In the genomic region with DNA sequence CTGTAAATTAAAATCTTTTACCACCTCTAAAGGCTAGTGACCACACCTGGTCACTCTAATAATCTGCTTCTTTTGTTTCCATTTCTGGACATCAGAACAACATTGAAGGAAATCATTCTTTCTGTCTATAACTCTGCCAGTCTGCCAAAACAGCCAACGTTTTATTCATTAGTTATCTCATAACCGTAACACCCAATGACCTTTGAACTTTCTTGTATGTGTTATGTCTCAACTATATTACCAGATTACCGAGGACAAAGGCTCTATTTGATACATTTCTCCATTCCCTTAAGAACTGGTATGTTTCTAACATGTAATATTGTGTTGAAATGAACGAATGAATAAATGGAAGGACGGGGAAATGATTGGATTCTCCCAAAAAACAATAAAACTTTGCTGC, we compare ENCODE assay signal across 27 cellular contexts.
"Had no signal": no experiment of that assay in that cellular context is flagged by ENCODE, and none has a peak within 500 bp of the region (broad histone marks: within the 10 kb centered on the region; RNA-seq: fewer than 3 reads in every experiment).

No MANE protein-coding gene starts in this region.

- FAIRE-seq: colon, endometrium, endothelial cell of umbilical vein, frontal cortex had no signal

- ATAC-seq: effector memory CD8-positive, alpha-beta T cell; esophagus mucosa; foreskin keratinocyte; gastrocnemius medialis; gastroesophageal sphincter; heart left ventricle had no signal

- H3K4me1 ChIP-seq: colonic mucosa, esophagus muscularis mucosa, esophagus squamous epithelium, foreskin keratinocyte, gastrocnemius medialis, gastroesophageal sphincter, heart left ventricle had no signal

- H3K27ac ChIP-seq: colonic mucosa, coronary artery, dorsolateral prefrontal cortex, epithelial cell of prostate, esophagus muscularis mucosa, esophagus squamous epithelium, foreskin keratinocyte, gastrocnemius medialis, gastroesophageal sphincter, heart left ventricle had no signal

- H3K27me3 ChIP-seq: colonic mucosa, dorsolateral prefrontal cortex, esophagus muscularis mucosa, esophagus squamous epithelium, gastrocnemius medialis, gastroesophageal sphincter, heart left ventricle had no signal

- H3K9me3 ChIP-seq: colonic mucosa, esophagus muscularis mucosa, esophagus squamous epithelium, gastrocnemius medialis, gastroesophageal sphincter, heart left ventricle had no signal

- DNase-seq: colonic mucosa; cortex of kidney; dermis blood vessel endothelial cell; dorsolateral prefrontal cortex; effector CD4-positive, alpha-beta T cell; effector CD8-positive, alpha-beta T cell; effector memory CD4-positive, alpha-beta T cell; effector memory CD8-positive, alpha-beta T cell; endodermal cell; erythroblast; esophagus squamous epithelium; foreskin fibroblast; foreskin keratinocyte; foreskin melanocyte; gastrocnemius medialis; glutamatergic neuron; head of caudate nucleus; heart left ventricle had no signal

- H3K36me3 ChIP-seq: colonic mucosa, esophagus muscularis mucosa, esophagus squamous epithelium, gastrocnemius medialis, gastroesophageal sphincter, heart left ventricle had no signal

- H3K4me3 ChIP-seq: colonic mucosa, coronary artery, dorsolateral prefrontal cortex, esophagus muscularis mucosa, esophagus squamous epithelium, gastrocnemius medialis, gastroesophageal sphincter, heart left ventricle had no signal
